Comparison of ENCODE assay signal across 12 cellular contexts in genomic region chr2:69567157-69567908, GRCh38.
DNase-seq lines count a peak whose midpoint lies in the region; ATAC-seq and TF ChIP-seq lines count a peak whose summit lies in the region.
"Had no signal": no experiment of that assay in that cellular context is flagged by ENCODE, and none has a peak within 500 bp of the region (broad histone marks: within the 10 kb centered on the region; RNA-seq: fewer than 3 reads in every experiment).

No MANE protein-coding gene starts in this region.

- WGBS in smooth muscle cell (ENCODE audit: low lambda C conversion rate): 42% methylated on average over 3 of the region's 3 CpGs

- H4K20me1 ChIP-seq in smooth muscle cell (ENCODE audit: low read depth): peaks cover 100% of the 10 kb centered on the region

- TF ChIP-seq CTCF in foreskin fibroblast (IDR thresholded peaks at IDR 0.05; ENCODE audit: low read depth, low read length) (no peak), smooth muscle cell (IDR thresholded peaks at IDR 0.05; ENCODE audit: borderline replicate concordance, insufficient read depth, poor library complexity, severe bottlenecking) (no peak)

- H3K4me3 ChIP-seq in SJSA1: no peak overlapping the region
- no peak overlapping the region for H3K4me3 ChIP-seq in foreskin fibroblast (ENCODE audit: low read depth in 1 of 2, low read length in 2 of 2)
- no peak overlapping the region for H3K4me3 ChIP-seq in smooth muscle cell

- H3K9me3 ChIP-seq in SJSA1 (replicated peaks) (no peaks in the 10 kb centered on the region), smooth muscle cell (replicated peaks; ENCODE audit: low read depth) (no peaks in the 10 kb centered on the region)

- no peaks in the 10 kb centered on the region for H3K27me3 Mint-ChIP-seq in activated CD4-positive, alpha-beta T cell treated with anti-CD3 and anti-CD28 coated beads for 36 hours

- H3K27me3 ChIP-seq in SJSA1 (replicated peaks) (no peaks in the 10 kb centered on the region), smooth muscle cell (ENCODE audit: low read depth) (no peaks in the 10 kb centered on the region)

- H3K36me3 ChIP-seq in SJSA1: peaks cover 13% of the 10 kb centered on the region
- no peaks in the 10 kb centered on the region for H3K36me3 ChIP-seq in smooth muscle cell (ENCODE audit: low read depth)

- H3K4me2 ChIP-seq in smooth muscle cell: peak overlapping the region; percentile 37

- H3K36me3 Mint-ChIP-seq in activated CD4-positive, alpha-beta T cell treated with anti-CD3 and anti-CD28 coated beads for 36 hours (ENCODE audit: low read depth): peaks cover 9% of the 10 kb centered on the region

- H3K4me3 Mint-ChIP-seq in activated CD4-positive, alpha-beta T cell treated with anti-CD3 and anti-CD28 coated beads for 36 hours: no peak overlapping the region

- no peak overlapping the region for H3K9ac ChIP-seq in smooth muscle cell (ENCODE audit: low read depth)

- intact Hi-C loops in activated CD4-positive, alpha-beta T cell treated with anti-CD3 and anti-CD28 coated beads for 36 hours (cut with DNase I, micrococcal nuclease): loop anchor here (5.0 to 10.0 kb wide), 2 partner anchors 77 to 190 kb away; partner anchors contain the start of gene AAK1 (in 1 of the 2)

- peak overlapping the region; percentile 12; the same call in 1 of the 2 replicates for H3K27ac ChIP-seq in SJSA1
- peak overlapping the region; percentile 58 for H3K27ac ChIP-seq in smooth muscle cell (ENCODE audit: low read depth)

- H3K9me3 Mint-ChIP-seq in activated CD4-positive, alpha-beta T cell treated with anti-CD3 and anti-CD28 coated beads for 36 hours (ENCODE audit: low read depth): no peaks in the 10 kb centered on the region

- POLR2A ChIA-PET in activated CD4-positive, alpha-beta T cell treated with anti-CD3 and anti-CD28 coated beads for 36 hours (lab: Charles Lee): interaction anchor here (0.6 kb wide), 1 partner anchor 35 kb away, joined by 4 read pairs; no protein-coding TSS in a partner anchor

- H2AFZ ChIP-seq in smooth muscle cell (ENCODE audit: low read depth): no peak overlapping the region

- peaks cover 66% of the 10 kb centered on the region for H3K79me2 ChIP-seq in smooth muscle cell (ENCODE audit: low read depth)

- no peak for DNase-seq in activated CD4-positive, alpha-beta T cell treated with anti-CD3 and anti-CD28 coated beads for 36 hours
- DNase-seq in activated CD4-positive, alpha-beta T cell treated with anti-CD3 and anti-CD28 coated beads, Interleukin-2, amount 50 U/mL, for 1 hour: no peak
- peak; percentile 64 to 66 for DNase-seq in SJSA1 (ENCODE audit: low read depth in 1 of 2, low spot score in 2 of 2)
- peak; percentile 56 to 78 for DNase-seq in foreskin fibroblast
- no peak for DNase-seq in smooth muscle cell (lab: John Stamatoyannopoulos, UW; ENCODE audit: unreplicated experiment)
- no peak for DNase-seq in COR-L47 (lab: John Stamatoyannopoulos, UW)
- DNase-seq in midbrain (lab: John Stamatoyannopoulos, UW): no peak
- DNase-seq: ACHN; effector CD4-positive, alpha-beta T cell; kidney; NCI-H1417 had no signal

- H3K4me1 Mint-ChIP-seq in activated CD4-positive, alpha-beta T cell treated with anti-CD3 and anti-CD28 coated beads for 36 hours: peaks cover 90% of the 10 kb centered on the region

- no peak overlapping the region for H3K27ac Mint-ChIP-seq in activated CD4-positive, alpha-beta T cell treated with anti-CD3 and anti-CD28 coated beads for 36 hours

- CTCF ChIA-PET in activated CD4-positive, alpha-beta T cell treated with anti-CD3 and anti-CD28 coated beads for 36 hours (lab: Charles Lee): interaction anchor here (0.6 to 7.9 kb wide), 16 partner anchors 11 to 249 kb away, joined by 3 to 189 read pairs (median 6); partner anchors contain the start of gene NFU1

- H3K4me1 ChIP-seq in SJSA1 (replicated peaks) (peaks cover 30% of the 10 kb centered on the region), smooth muscle cell (ENCODE audit: low read depth) (no peaks in the 10 kb centered on the region)

- ATAC-seq in activated CD4-positive, alpha-beta T cell treated with anti-CD3 and anti-CD28 coated beads for 36 hours: peak; percentile 35
- no peak for ATAC-seq in GM21529 (IDR thresholded peaks at IDR 0.05; ENCODE audit: unreplicated experiment)

- peaks cover 3% of the 10 kb centered on the region for H3F3A ChIP-seq in smooth muscle cell (ENCODE audit: low read depth)

Comparison
In these comparisons a context has a peak if more than half of its experiments do, and no peak if none do; other contexts are left out.
1. DNase-seq: peak in SJSA1 (2 of 2) and foreskin fibroblast (2 of 2); none in activated CD4-positive, alpha-beta T cell treated with anti-CD3 and anti-CD28 coated beads for 36 hours (single experiment), activated CD4-positive, alpha-beta T cell treated with anti-CD3 and anti-CD28 coated beads, Interleukin-2, amount 50 U/mL, for 1 hour (single experiment), smooth muscle cell (single experiment), COR-L47 (single experiment) and midbrain (single experiment).